11 cellular contexts compared by ENCODE assay signal in genomic region chr9:129761901-129762359, GRCh38. TPM values are rescaled to one million over a fixed set of nuclear protein-coding genes. Genes with fewer than 3 reads are reported as not detected.
DNase-seq lines count a peak whose midpoint lies in the region; ATAC-seq and TF ChIP-seq lines count a peak whose summit lies in the region.
"Had no signal": no experiment of that assay in that cellular context is flagged by ENCODE, and none has a peak within 500 bp of the region (broad histone marks: within the 10 kb centered on the region; RNA-seq: fewer than 3 reads in every experiment).

No MANE protein-coding gene starts in this region.

- no peak for TF ChIP-seq CTCF in AG04450 (IDR thresholded peaks at IDR 0.05; ENCODE audit: low read depth, low read length)
- no peak for TF ChIP-seq CTCF in nephron progenitor cell (IDR thresholded peaks at IDR 0.05)

- peaks cover 4% of the 10 kb centered on the region for H3K27me3 Mint-ChIP-seq in nephron progenitor cell (ENCODE audit: low read depth, poor library complexity)

- H3K9me3 ChIP-seq in AG04450 (ENCODE audit: control insufficient read depth, insufficient read depth, low read length) = no peaks in the 10 kb centered on the region

- peak overlapping the region; percentile 97 for H3K27ac ChIP-seq in AG04450 (ENCODE audit: low read depth, low read length)

- H3K9me3 Mint-ChIP-seq in nephron progenitor cell = no peaks in the 10 kb centered on the region

- CTCF ChIA-PET in AG04450 (lab: Charles Lee) = interaction anchor here (0.6 to 2.1 kb wide), 3 partner anchors 22 to 119 kb away, joined by 3 to 10 read pairs (median 6); no protein-coding TSS in a partner anchor

- no peak overlapping the region for H3K4me3 Mint-ChIP-seq in nephron progenitor cell
- H3K4me3 Mint-ChIP-seq: CD4-positive, CD25-positive, alpha-beta regulatory T cell had no signal

- peaks cover 47% of the 10 kb centered on the region for H3K4me1 Mint-ChIP-seq in nephron progenitor cell

- peak overlapping the region; percentile 94 for H3K27ac Mint-ChIP-seq in nephron progenitor cell
- H3K27ac Mint-ChIP-seq: CD4-positive, CD25-positive, alpha-beta regulatory T cell had no signal

- H3K4me3 ChIP-seq in AG04450 (ENCODE audit: low read depth, low read length) = peak overlapping the region; percentile 34

- DNase-seq in AG04450 (ENCODE audit: low read depth, low spot score) (peak; percentile 55), NCI-H226 (peak; percentile 86), fibroblast of gingiva (ENCODE audit: low read depth) (peak; percentile 69), nephron progenitor cell (peak; percentile 29), NCI-H2029 treated with DMSO at 0.1 percent for 48 hours (lab: John Stamatoyannopoulos, UW) (no peak), NCI-H2107 (lab: John Stamatoyannopoulos, UW) (no peak)
- DNase-seq: CD4-positive, CD25-positive, alpha-beta regulatory T cell; NCI-H446 treated with DMSO at 0.1 percent for 48 hours; stimulated activated naive CD4-positive, alpha-beta T cell treated with Interleukin-2 at 50 U/mL for 16 hours had no signal

- H3K27me3 ChIP-seq in AG04450 (ENCODE audit: control insufficient read depth, insufficient read depth, low read length) = no peaks in the 10 kb centered on the region

- POLR2A ChIA-PET in AG04450 (lab: Yijun Ruan, JAX) = interaction anchor here (0.6 to 2.5 kb wide), 9 partner anchors 9 to 1517 kb away, joined by 3 to 22 read pairs (median 5); partner anchors contain the start of gene PTGES

- H3K36me3 Mint-ChIP-seq in nephron progenitor cell (ENCODE audit: low read depth) = no peaks in the 10 kb centered on the region
- H3K36me3 Mint-ChIP-seq: CD4-positive, CD25-positive, alpha-beta regulatory T cell had no signal

- ATAC-seq in GM21515 (IDR thresholded peaks at IDR 0.05; ENCODE audit: unreplicated experiment) (no peak), GM21529 (IDR thresholded peaks at IDR 0.05; ENCODE audit: unreplicated experiment) (no peak)

RNA-seq across cellular contexts. Expression of gene PTGES, which starts 9.1 kb away (rescaled TPM):
- 17.0 and 21.4 TPM in 2 replicates for polyA plus RNA-seq in AG04450 (2011; rRNA removed)
- polyA minus RNA-seq in AG04450 (2011; rRNA and poly(A)+ RNA removed) = 14.2 and 19.9 TPM in 2 replicates

RNA-seq across cellular contexts. Expression of gene TOR1B, which starts 41.1 kb away (rescaled TPM):
- polyA plus RNA-seq in AG04450 (2011; rRNA removed) = 26.3 and 31.0 TPM in 2 replicates
- polyA minus RNA-seq in AG04450 (2011; rRNA and poly(A)+ RNA removed) = 13.4 and 14.1 TPM in 2 replicates

Comparison
In these comparisons a context has a peak if more than half of its experiments do, and no peak if none do; other contexts are left out.
1. DNase-seq: peak in AG04450 (single experiment), NCI-H226 (single experiment), fibroblast of gingiva (single experiment) and nephron progenitor cell (single experiment); none in NCI-H2029 treated with DMSO at 0.1 percent for 48 hours (single experiment) and NCI-H2107 (single experiment).